ENCODE assay signal across 8 cellular contexts in the genomic region with DNA sequence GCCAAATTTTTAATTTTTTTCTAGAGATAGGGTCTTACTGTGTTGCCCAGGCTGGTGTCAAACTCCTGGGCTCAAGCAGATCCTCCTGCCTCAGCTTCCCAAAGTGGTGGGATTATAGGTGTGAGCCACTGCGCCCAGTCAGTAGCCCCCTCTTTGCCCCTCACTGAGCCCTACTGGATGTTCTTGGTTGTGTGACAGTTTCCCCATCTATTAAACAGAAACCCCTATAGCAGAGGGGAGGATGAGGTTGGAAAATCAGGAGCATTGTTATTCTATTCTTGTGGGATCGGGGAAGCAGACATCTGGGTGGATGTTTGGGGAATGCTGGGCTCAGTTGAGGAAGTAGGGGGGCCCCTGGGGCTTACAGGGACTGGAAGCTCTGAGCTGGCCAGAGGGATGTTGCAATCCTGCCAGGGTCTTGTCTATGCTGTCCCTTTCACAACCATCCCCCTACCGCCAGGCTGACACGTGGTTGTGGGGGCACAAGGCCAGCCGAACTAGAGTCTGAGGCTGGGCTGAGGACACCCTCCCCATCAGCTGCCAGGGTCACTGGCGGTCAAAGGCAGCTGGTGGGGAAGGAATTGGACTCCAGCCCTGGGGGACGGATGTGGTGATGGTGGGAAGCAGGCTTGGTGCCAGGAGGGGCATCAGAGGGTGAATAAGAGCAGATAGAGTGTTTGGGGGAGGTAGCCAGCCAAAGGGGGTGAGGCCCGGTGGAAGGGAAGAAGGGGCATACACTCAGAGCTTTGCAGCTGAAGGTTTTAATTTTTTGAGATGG. TPM values are rescaled to one million over a fixed set of nuclear protein-coding genes. Genes with fewer than 3 reads are reported as not detected.
DNase-seq lines count a peak whose midpoint lies in the region; ATAC-seq and TF ChIP-seq lines count a peak whose summit lies in the region.
"Had no signal": no experiment of that assay in that cellular context is flagged by ENCODE, and none has a peak within 500 bp of the region (broad histone marks: within the 10 kb centered on the region; RNA-seq: fewer than 3 reads in every experiment).

No MANE protein-coding gene starts in this region.

- H3K36me3 Mint-ChIP-seq in activated CD4-positive, alpha-beta T cell treated with anti-CD3 and anti-CD28 coated beads for 36 hours (ENCODE audit: low read depth) = no peaks in the 10 kb centered on the region

- H3K9me3 ChIP-seq in left ventricle myocardium inferior (replicated peaks) (no peaks in the 10 kb centered on the region), subcutaneous abdominal adipose tissue (ENCODE audit: control insufficient read depth in 5 of 5, low read length in 5 of 5) (no peaks in the 10 kb centered on the region)

- H3K4me1 ChIP-seq in left ventricle myocardium inferior = peaks cover 27% of the 10 kb centered on the region
- H3K4me1 ChIP-seq in subcutaneous abdominal adipose tissue (ENCODE audit: control insufficient read depth in 5 of 5, insufficient read depth in 5 of 5, low read length in 5 of 5) = peaks cover 7 to 42% (median 40%) of the 10 kb centered on the region in 5 donors

- peak; percentile 80 for DNase-seq in RPMI7951 (ENCODE audit: low read depth)
- peak; percentile 78 for DNase-seq in left ventricle myocardium inferior
- no peak for DNase-seq in activated CD4-positive, alpha-beta T cell treated with anti-CD3 and anti-CD28 coated beads for 36 hours
- DNase-seq: WERI-Rb-1 had no signal

- no peak overlapping the region for H3K27ac Mint-ChIP-seq in activated CD4-positive, alpha-beta T cell treated with anti-CD3 and anti-CD28 coated beads for 36 hours

- H3K4me3 ChIP-seq in left ventricle myocardium inferior (no peak overlapping the region), subcutaneous abdominal adipose tissue (ENCODE audit: low read depth in 1 of 5, low read length in 5 of 5) (no peak overlapping the region)

- POLR2A ChIA-PET in activated CD4-positive, alpha-beta T cell treated with anti-CD3 and anti-CD28 coated beads for 36 hours (lab: Charles Lee) = interaction anchor here (0.8 kb wide), 1 partner anchor 19 kb away, joined by 3 read pairs; the partner anchor contains the start of gene APOE

- peaks cover 4% of the 10 kb centered on the region for H3K4me1 Mint-ChIP-seq in activated CD4-positive, alpha-beta T cell treated with anti-CD3 and anti-CD28 coated beads for 36 hours

- H3K27me3 Mint-ChIP-seq in activated CD4-positive, alpha-beta T cell treated with anti-CD3 and anti-CD28 coated beads for 36 hours = peaks cover 17% of the 10 kb centered on the region

- H3K36me3 ChIP-seq in left ventricle myocardium inferior = no peaks in the 10 kb centered on the region
- H3K36me3 ChIP-seq in subcutaneous abdominal adipose tissue (ENCODE audit: control insufficient read depth in 5 of 5, insufficient read depth in 5 of 5, low read length in 5 of 5) = no peaks in the 10 kb centered on the region
- H3K36me3 ChIP-seq: WERI-Rb-1 had no signal

- H3K4me3 Mint-ChIP-seq in activated CD4-positive, alpha-beta T cell treated with anti-CD3 and anti-CD28 coated beads for 36 hours = no peak overlapping the region

- H3K27me3 ChIP-seq in left ventricle myocardium inferior (ENCODE audit: low read depth) = no peaks in the 10 kb centered on the region
- no peaks in the 10 kb centered on the region for H3K27me3 ChIP-seq in subcutaneous abdominal adipose tissue (ENCODE audit: control insufficient read depth in 5 of 5, insufficient read depth in 4 of 5, low read length in 5 of 5)

- CTCF ChIA-PET in activated CD4-positive, alpha-beta T cell treated with anti-CD3 and anti-CD28 coated beads for 36 hours (lab: Charles Lee) = no interaction called here

- ATAC-seq in GM18861 (IDR thresholded peaks at IDR 0.05; ENCODE audit: unreplicated experiment) (no peak), GM21390 (IDR thresholded peaks at IDR 0.05; ENCODE audit: unreplicated experiment) (no peak)
- ATAC-seq in activated CD4-positive, alpha-beta T cell treated with anti-CD3 and anti-CD28 coated beads for 36 hours = no peak

- peak overlapping the region in 1 of 5 donors; percentile 41 for H3K9ac ChIP-seq in subcutaneous abdominal adipose tissue (ENCODE audit: low read length in 5 of 5)

- H3K9me3 Mint-ChIP-seq in activated CD4-positive, alpha-beta T cell treated with anti-CD3 and anti-CD28 coated beads for 36 hours (ENCODE audit: low read depth) = no peaks in the 10 kb centered on the region

- intact Hi-C loops in left ventricle myocardium inferior (cut with micrococcal nuclease) = no loop called here
- intact Hi-C loops in activated CD4-positive, alpha-beta T cell treated with anti-CD3 and anti-CD28 coated beads for 36 hours (cut with DNase I, micrococcal nuclease) = no loop called here

- H3K27ac ChIP-seq in left ventricle myocardium inferior (replicated peaks) (peak overlapping the region; percentile 56), subcutaneous abdominal adipose tissue (ENCODE audit: low read depth, low read length) (peak overlapping the region; percentile 50)
- H3K27ac ChIP-seq: WERI-Rb-1 had no signal

- TF ChIP-seq CTCF in left ventricle myocardium inferior (IDR thresholded peaks at IDR 0.05; ENCODE audit: borderline replicate concordance) = no peak

RNA-seq across cellular contexts. Expression of gene APOC1, which starts 10.9 kb away (rescaled TPM):
- total RNA-seq in RPMI7951 (2014; rRNA removed; shearing (Covaris generic)) = 1.3 and 1.8 TPM in 2 replicates
- 0.85 TPM for total RNA-seq in left ventricle myocardium inferior
- total RNA-seq in activated CD4-positive, alpha-beta T cell treated with anti-CD3 and anti-CD28 coated beads for 36 hours = 1 to 10 TPM; 2.8 to 2.9 TPM

RNA-seq across cellular contexts. Expression of gene APOC4, which starts 16.7 kb away (rescaled TPM):
- total RNA-seq in RPMI7951 (2014; rRNA removed; shearing (Covaris generic)) = not detected in 2 replicates
- not detected for total RNA-seq in left ventricle myocardium inferior
- not detected for total RNA-seq in activated CD4-positive, alpha-beta T cell treated with anti-CD3 and anti-CD28 coated beads for 36 hours
- total RNA-seq: epithelial cell of proximal tubule had no signal

RNA-seq across cellular contexts. Expression of gene APOE, which starts 19.7 kb away (rescaled TPM):
- 6.1 and 8.5 TPM in 2 replicates for total RNA-seq in RPMI7951 (2014; rRNA removed; shearing (Covaris generic))
- total RNA-seq in left ventricle myocardium inferior = 24.1 TPM
- under 1 TPM; 0.55 to 0.70 TPM for total RNA-seq in activated CD4-positive, alpha-beta T cell treated with anti-CD3 and anti-CD28 coated beads for 36 hours

RNA-seq across cellular contexts. Expression of gene APOC2, which starts 20.5 kb away (rescaled TPM):
- total RNA-seq in RPMI7951 (2014; rRNA removed; shearing (Covaris generic)) = not detected in 2 replicates
- not detected for total RNA-seq in left ventricle myocardium inferior
- not detected for total RNA-seq in activated CD4-positive, alpha-beta T cell treated with anti-CD3 and anti-CD28 coated beads for 36 hours
- total RNA-seq: epithelial cell of proximal tubule had no signal

RNA-seq across cellular contexts. Expression of gene CLPTM1, which starts 29.9 kb away (rescaled TPM):
- total RNA-seq in RPMI7951 (2014; rRNA removed; shearing (Covaris generic)) = 35.0 and 52.5 TPM in 2 replicates
- 89.3 TPM for total RNA-seq in left ventricle myocardium inferior
- 10 to 100 TPM; 41.6 to 44.1 TPM for total RNA-seq in activated CD4-positive, alpha-beta T cell treated with anti-CD3 and anti-CD28 coated beads for 36 hours
